ENCODE assay signal across 18 cellular contexts in the genomic region with DNA sequence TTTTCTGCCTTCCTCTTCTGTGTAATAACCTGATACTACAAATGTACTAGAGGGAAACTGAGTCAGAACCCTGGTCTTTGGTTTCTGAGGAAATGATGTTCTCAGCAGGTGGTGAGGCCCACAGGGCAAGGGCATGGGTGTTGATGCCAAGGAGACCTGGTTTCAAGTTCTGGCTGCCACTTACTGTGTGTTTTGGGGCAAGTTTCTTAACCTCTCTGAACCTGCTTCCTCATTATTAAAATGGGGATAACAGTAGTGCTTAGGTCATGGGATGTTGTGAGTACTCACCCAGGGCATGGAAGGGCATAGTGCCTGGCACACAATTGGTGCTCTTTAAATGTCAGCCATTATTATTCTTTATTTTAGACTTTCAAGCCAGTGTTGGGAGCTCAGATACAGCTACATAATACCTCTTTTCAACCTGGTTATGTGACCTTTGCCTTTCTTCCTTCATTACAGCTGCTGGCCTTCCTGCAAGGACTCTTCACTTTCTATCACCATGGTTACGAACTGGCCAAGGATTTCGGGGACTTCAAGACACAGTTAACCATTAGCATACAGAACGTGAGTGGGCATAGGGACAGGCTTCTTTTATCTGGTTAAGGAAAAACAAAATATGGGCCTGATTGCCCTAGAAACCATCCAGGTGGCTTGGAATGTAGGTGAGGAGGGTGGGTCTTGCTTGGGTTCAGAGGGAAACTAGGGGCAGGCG.
DNase-seq lines count a peak whose midpoint lies in the region; ATAC-seq, FAIRE-seq and TF ChIP-seq lines count a peak whose summit lies in the region.
"Had no signal": no experiment of that assay in that cellular context is flagged by ENCODE, and none has a peak within 500 bp of the region (broad histone marks: within the 10 kb centered on the region; RNA-seq: fewer than 3 reads in every experiment).

No MANE protein-coding gene starts in this region.

- peak; percentile 36 for DNase-seq in NCI-H2227 (lab: John Stamatoyannopoulos, UW; ENCODE audit: unreplicated experiment)
- DNase-seq in NCI-H2227 treated with DMSO at 0.1 percent for 48 hours (lab: John Stamatoyannopoulos, UW) = no peak
- no peak for DNase-seq in K562 (ENCODE audit: extremely low read depth in 1 of 4, low spot score in 3 of 4)
- no peak for DNase-seq in lower lobe of right lung
- no peak for DNase-seq in smooth muscle cell (lab: John Stamatoyannopoulos, UW; ENCODE audit: unreplicated experiment)
- DNase-seq in GM23248 = no peak
- DNase-seq in H7 = no peak
- DNase-seq: 8988T; activated CD4-positive, alpha-beta T cell treated with anti-CD3 and anti-CD28 coated beads, Interleukin-2, amount 10 ng/mL, durations not matched to agents 24 days and 14 days; activated CD8-positive, alpha-beta memory T cell treated with anti-CD3 and anti-CD28 coated beads, Interleukin-2, amount 10 ng/mL, durations not matched to agents 7 days and 5 days; activated naive CD8-positive, alpha-beta T cell treated with anti-CD3 and anti-CD28 coated beads for 36 hours; NCI-H1436 treated with DMSO at 0.1 percent for 48 hours; small intestine; stimulated activated CD4-positive, alpha-beta T cell treated with anti-CD3 and anti-CD28 coated beads, Interleukin-4, amount 100 ng/mL, for 4 hours; stomach had no signal

- no peak for FAIRE-seq in K562 (lab: Jason Lieb, UNC)
- FAIRE-seq: small intestine had no signal

- TF ChIP-seq RAD21 in K562 (CRISPR knock-in tag; conservative IDR thresholded peaks at IDR 0.05 in 1 of 2, IDR thresholded peaks at IDR 0.05 in 1 of 2) = no peak

- H3F3A ChIP-seq in smooth muscle cell (ENCODE audit: low read depth) (no peaks in the 10 kb centered on the region), GM23248 (ENCODE audit: insufficient read depth) (peaks cover 8% of the 10 kb centered on the region; the same call in 1 of the 2 replicates)

- H3K79me2 ChIP-seq in K562 (ENCODE audit: control insufficient read depth, insufficient read depth, low read length) (no peaks in the 10 kb centered on the region), smooth muscle cell (ENCODE audit: low read depth) (no peaks in the 10 kb centered on the region), GM23248 (ENCODE audit: insufficient read depth) (no peaks in the 10 kb centered on the region)

- no peak for TF ChIP-seq CTCF in K562 (IDR thresholded peaks at IDR 0.05 in 2 of 3, conservative IDR thresholded peaks at IDR 0.05 in 1 of 3; ENCODE audit: insufficient read depth in 2 of 3, low read depth in 1 of 3, low read length in 3 of 3)
- no peak for TF ChIP-seq CTCF in lower lobe of right lung (IDR thresholded peaks at IDR 0.05)
- no peak for TF ChIP-seq CTCF in smooth muscle cell (IDR thresholded peaks at IDR 0.05; ENCODE audit: borderline replicate concordance, insufficient read depth, poor library complexity, severe bottlenecking)

- no peaks in the 10 kb centered on the region for H3K9me1 ChIP-seq in K562 (ENCODE audit: control insufficient read depth, insufficient read depth, low read length)

- POLR2A ChIA-PET in K562 (lab: Yijun Ruan, JAX) = no interaction called here

- ATAC-seq in K562 (no peak), lower lobe of right lung (peak; percentile 43 to 48), GM18868 (IDR thresholded peaks at IDR 0.05; ENCODE audit: unreplicated experiment) (no peak)
- ATAC-seq: activated CD8-positive, alpha-beta memory T cell treated with anti-CD3 and anti-CD28 coated beads, Interleukin-2, amount 10 ng/mL, durations not matched to agents 7 days and 5 days had no signal

- TF ChIP-seq POLR2A in K562 (conservative IDR thresholded peaks at IDR 0.05) = no peak

- intact Hi-C loops in K562 (cut with micrococcal nuclease) = no loop called here
- intact Hi-C loops in lower lobe of right lung (cut with DNase I) = no loop called here

- no TSS peak for BruUV-seq in K562 (replicated peaks; lab: Mats Ljungman, UMichigan)

- H3K9ac ChIP-seq in K562 (ENCODE audit: insufficient read depth in 1 of 2, low read depth in 2 of 2, low read length in 2 of 2) (no peak overlapping the region), smooth muscle cell (ENCODE audit: low read depth) (no peak overlapping the region), GM23248 (no peak overlapping the region)

- H2AFZ ChIP-seq in K562 (ENCODE audit: low read depth, low read length) (no peak overlapping the region), smooth muscle cell (ENCODE audit: low read depth) (no peak overlapping the region), GM23248 (no peak overlapping the region)

- H4K20me1 ChIP-seq in K562 (replicated peaks; ENCODE audit: control insufficient read depth, insufficient read depth, low read length) (no peaks in the 10 kb centered on the region), smooth muscle cell (ENCODE audit: low read depth) (no peaks in the 10 kb centered on the region), GM23248 (ENCODE audit: insufficient read depth) (no peaks in the 10 kb centered on the region)

- H3K36me3 ChIP-seq in K562 (ENCODE audit: control insufficient read depth, insufficient read depth, low read length) (no peaks in the 10 kb centered on the region), lower lobe of right lung (peaks cover 43% of the 10 kb centered on the region), smooth muscle cell (ENCODE audit: low read depth) (no peaks in the 10 kb centered on the region), GM23248 (ENCODE audit: low read depth) (no peaks in the 10 kb centered on the region), H7 (replicated peaks; ENCODE audit: control insufficient read depth, insufficient read depth, low read length) (peaks cover 2% of the 10 kb centered on the region)
- H3K36me3 ChIP-seq: MG63, prostate gland had no signal

- no peaks in the 10 kb centered on the region for H3K9me2 ChIP-seq in GM23248 (ENCODE audit: insufficient read depth)

- no peak for TF ChIP-seq EP300 in K562 (IDR thresholded peaks at IDR 0.05; ENCODE audit: low read length)

- H3K9me3 ChIP-seq in K562 (replicated peaks; ENCODE audit: control insufficient read depth, insufficient read depth, low read depth, low read length) (no peaks in the 10 kb centered on the region), lower lobe of right lung (no peaks in the 10 kb centered on the region), smooth muscle cell (replicated peaks; ENCODE audit: low read depth) (no peaks in the 10 kb centered on the region), GM23248 (ENCODE audit: low read depth) (no peaks in the 10 kb centered on the region)
- H3K9me3 ChIP-seq: MG63, prostate gland, stomach had no signal

- in situ Hi-C loops in K562 (cut with MboI) (no loop called here), GM23248 (cut with MboI) (no loop called here)

- WGBS in K562 (ENCODE audit: insufficient coverage, low coverage, missing lambda C conversion rate) = 0% methylated on average over 4 of the region's 4 CpGs
- WGBS in smooth muscle cell (ENCODE audit: low lambda C conversion rate) = 83% methylated on average over 4 of the region's 4 CpGs
- 70 to 74% methylated on average over 4 of the region's 4 CpGs for WGBS in GM23248 (ENCODE audit: low coverage in 1 of 2, low lambda C conversion rate in 2 of 2, missing lambda C conversion rate in 2 of 2), 2 experiments

- CTCF ChIA-PET in K562 (lab: Yijun Ruan, JAX; ENCODE audit: low intra/inter-chr PET ratio) = no interaction called here

- H3K4me2 ChIP-seq in K562 (ENCODE audit: insufficient read depth, low read length) = no peak overlapping the region
- H3K4me2 ChIP-seq in smooth muscle cell = peak overlapping the region; percentile 34
- H3K4me2 ChIP-seq in GM23248 (ENCODE audit: unreplicated experiment) = no peak overlapping the region

- H3K27ac ChIP-seq in K562 (ENCODE audit: extremely low read depth, low read depth, low read length) (no peak overlapping the region), lower lobe of right lung (peak overlapping the region; percentile 33), smooth muscle cell (ENCODE audit: low read depth) (no peak overlapping the region), GM23248 (no peak overlapping the region)
- H3K27ac ChIP-seq: prostate gland had no signal

- H3K4me1 ChIP-seq in K562 (replicated peaks in 1 of 2; ENCODE audit: control insufficient read depth in 2 of 2, insufficient read depth in 2 of 2, low read length in 2 of 2) (no peaks in the 10 kb centered on the region), lower lobe of right lung (peaks cover 25% of the 10 kb centered on the region), smooth muscle cell (ENCODE audit: low read depth) (peaks cover 24% of the 10 kb centered on the region), GM23248 (ENCODE audit: insufficient read depth) (peaks cover 7% of the 10 kb centered on the region)
- H3K4me1 ChIP-seq: prostate gland had no signal

- no peaks in the 10 kb centered on the region; a peak in 3 of 5 replicates for H3K27me3 ChIP-seq in K562 (ENCODE audit: control insufficient read depth in 2 of 2, insufficient read depth in 2 of 2, low read length in 2 of 2)
- no peaks in the 10 kb centered on the region for H3K27me3 ChIP-seq in lower lobe of right lung (ENCODE audit: low read depth)
- H3K27me3 ChIP-seq in smooth muscle cell (ENCODE audit: low read depth) = no peaks in the 10 kb centered on the region
- no peaks in the 10 kb centered on the region for H3K27me3 ChIP-seq in GM23248 (replicated peaks; ENCODE audit: insufficient read depth)
- no peaks in the 10 kb centered on the region for H3K27me3 ChIP-seq in H7 (ENCODE audit: control insufficient read depth, insufficient read depth, low read length)
- H3K27me3 ChIP-seq: MG63, stomach had no signal

- H3K4me3 ChIP-seq in K562 = no peak overlapping the region
- no peak overlapping the region for H3K4me3 ChIP-seq in lower lobe of right lung
- H3K4me3 ChIP-seq in smooth muscle cell = no peak overlapping the region
- H3K4me3 ChIP-seq in GM23248 = no peak overlapping the region
- no peak overlapping the region for H3K4me3 ChIP-seq in H7 (ENCODE audit: insufficient read depth, low read depth, low read length)
- H3K4me3 ChIP-seq: MG63, prostate gland, stomach had no signal

TF ChIP-seq in K562, 482 proteins besides CTCF, POLR2A, EP300 and RAD21 (continues in another document):
- TF ChIP-seq, protein P1, sequence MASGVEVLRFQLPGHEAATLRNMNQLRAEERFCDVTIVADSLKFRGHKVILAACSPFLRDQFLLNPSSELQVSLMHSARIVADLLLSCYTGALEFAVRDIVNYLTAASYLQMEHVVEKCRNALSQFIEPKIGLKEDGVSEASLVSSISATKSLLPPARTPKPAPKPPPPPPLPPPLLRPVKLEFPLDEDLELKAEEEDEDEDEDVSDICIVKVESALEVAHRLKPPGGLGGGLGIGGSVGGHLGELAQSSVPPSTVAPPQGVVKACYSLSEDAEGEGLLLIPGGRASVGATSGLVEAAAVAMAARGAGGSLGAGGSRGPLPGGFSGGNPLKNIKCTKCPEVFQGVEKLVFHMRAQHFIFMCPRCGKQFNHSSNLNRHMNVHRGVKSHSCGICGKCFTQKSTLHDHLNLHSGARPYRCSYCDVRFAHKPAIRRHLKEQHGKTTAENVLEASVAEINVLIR (CRISPR knock-in tag; IDR thresholded peaks at IDR 0.05) = no peak
- TF ChIP-seq RBM25 (IDR thresholded peaks at IDR 0.05; ENCODE audit: low read depth, low read length, severe bottlenecking) = peak; percentile 74

Comparison
In these comparisons a context has a peak if more than half of its experiments do, and no peak if none do; other contexts are left out.
1. ATAC-seq: peak in lower lobe of right lung (2 of 2); none in K562 (single experiment) and GM18868 (single experiment).